In the genomic region with DNA sequence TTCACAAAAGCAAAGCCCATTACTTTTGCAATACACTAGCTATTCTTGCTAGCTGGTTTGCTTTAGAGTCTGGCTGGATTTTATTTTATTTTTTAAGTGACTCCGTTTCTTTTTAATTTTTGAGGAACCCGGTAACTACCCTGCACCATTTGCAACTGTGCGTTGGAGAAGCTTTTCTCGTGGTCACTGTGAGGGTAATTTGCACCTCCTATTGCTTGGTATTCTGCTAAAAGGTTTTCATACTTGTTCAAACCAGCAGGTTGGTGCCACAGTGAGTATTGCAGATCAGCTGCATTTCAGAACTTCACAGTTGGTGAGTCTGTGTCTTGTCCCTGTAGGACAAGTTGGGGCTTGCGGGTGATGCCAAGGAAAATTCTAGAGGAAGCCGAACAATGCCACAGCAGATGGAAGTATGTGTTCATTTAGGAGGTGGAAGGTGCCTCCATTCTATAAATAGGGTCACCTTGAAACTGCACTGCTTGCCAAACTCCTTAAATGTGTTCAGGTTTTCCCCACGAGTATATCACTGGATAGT, we compare ENCODE assay signal across 31 cellular contexts. TPM values are rescaled to one million over a fixed set of nuclear protein-coding genes. Genes with fewer than 3 reads are reported as not detected.
DNase-seq lines count a peak whose midpoint lies in the region; ATAC-seq and TF ChIP-seq lines count a peak whose summit lies in the region.
"Had no signal": no experiment of that assay in that cellular context is flagged by ENCODE, and none has a peak within 500 bp of the region (broad histone marks: within the 10 kb centered on the region; RNA-seq: fewer than 3 reads in every experiment).

No MANE protein-coding gene starts in this region.

- no peaks in the 10 kb centered on the region for H3K9me3 Mint-ChIP-seq in CD4-positive, alpha-beta T cell
- H3K9me3 Mint-ChIP-seq in GM23338 = no peaks in the 10 kb centered on the region
- H3K9me3 Mint-ChIP-seq: HFFc6 had no signal

- H3K27ac Mint-ChIP-seq in CD4-positive, alpha-beta T cell = peak overlapping the region; percentile 82
- H3K27ac Mint-ChIP-seq in GM23338 = no peak overlapping the region
- H3K27ac Mint-ChIP-seq in T-helper 17 cell = peak overlapping the region; percentile 88
- H3K27ac Mint-ChIP-seq: B cell, HFFc6 had no signal

- no peak for ATAC-seq in CD4-positive, alpha-beta T cell (ENCODE audit: poor library complexity)
- no peak for ATAC-seq in GM23338
- no peak for ATAC-seq in T-helper 17 cell
- ATAC-seq in foreskin keratinocyte = peak; percentile 60
- ATAC-seq: right cardiac atrium; stimulated activated naive CD8-positive, alpha-beta T cell treated with anti-CD3 and anti-CD28 coated beads, Interleukin-15, Interleukin-2, amounts not matched to agents 100 U/mL and 50 U/mL, for 24 hours had no signal

- no peak for DNase-seq in CD4-positive, alpha-beta T cell
- DNase-seq in GM23338 (ENCODE audit: low spot score) = no peak
- no peak for DNase-seq in T-helper 17 cell
- peak; percentile 85 to 93 for DNase-seq in foreskin keratinocyte
- no peak for DNase-seq in testis
- no peak for DNase-seq in esophagus squamous epithelium (lab: John Stamatoyannopoulos, UW)
- no peak for DNase-seq in NCI-H1092 (lab: John Stamatoyannopoulos, UW)
- DNase-seq: ACHN; activated CD4-positive, alpha-beta T cell treated with anti-CD3 and anti-CD28 coated beads, Interleukin-2, amount 50 U/mL, for 48 hours; activated T-cell treated with anti-CD3 and anti-CD28 coated beads, Interleukin-2, amount 50 U/mL, for 48 hours; amygdala; colonic mucosa; COR-L47; DMS79 treated with DMSO at 0.1 percent for 48 hours; effector CD4-positive, alpha-beta T cell; GOT3; HFFc6; hypothalamus; IMR-90; NCI-H1105; NCI-H1930; NCI-H524 treated with DMSO at 0.1 percent for 48 hours; OCI-M1; right cardiac atrium; stimulated activated CD4-positive, alpha-beta T cell treated with anti-CD3 and anti-CD28 coated beads, Interleukin-2, amount 100 ng/mL, for 24 hours; stimulated activated naive CD8-positive, alpha-beta T cell treated with anti-CD3 and anti-CD28 coated beads, Interleukin-15, Interleukin-2, amounts not matched to agents 100 U/mL and 50 U/mL, for 24 hours; uterus had no signal

- H3K36me3 Mint-ChIP-seq in CD4-positive, alpha-beta T cell (ENCODE audit: low read depth) = peaks cover 8% of the 10 kb centered on the region
- H3K36me3 Mint-ChIP-seq in GM23338 (ENCODE audit: low read depth) (no peaks in the 10 kb centered on the region), T-helper 17 cell (ENCODE audit: low read depth) (no peaks in the 10 kb centered on the region)

- H3K4me3 Mint-ChIP-seq in CD4-positive, alpha-beta T cell = peak overlapping the region; percentile 25
- H3K4me3 Mint-ChIP-seq in GM23338 (no peak overlapping the region), T-helper 17 cell (no peak overlapping the region)
- H3K4me3 Mint-ChIP-seq: B cell, HFFc6, neural crest cell had no signal

- no peak overlapping the region for H3K4me2 ChIP-seq in GM23338

- TF ChIP-seq POLR2A in testis (IDR thresholded peaks at IDR 0.05) = no peak
- no peak for TF ChIP-seq POLR2A in esophagus squamous epithelium (IDR thresholded peaks at IDR 0.05)

- 78 to 88% methylated on average over 7 of the region's 7 CpGs for WGBS in testis, 2 donors
- 63 to 69% methylated on average over 7 of the region's 7 CpGs for WGBS in esophagus squamous epithelium, 2 donors

- intact Hi-C loops in CD4-positive, alpha-beta T cell (cut with DNase I, micrococcal nuclease) = loop anchor here in 1 of 2 experiments (1.0 kb wide), 1 partner anchor 37 kb away; no protein-coding TSS in a partner anchor
- intact Hi-C loops in testis (cut with DNase I; ENCODE audit: low total_unique reads) = no loop called here
- intact Hi-C loops in esophagus squamous epithelium (cut with DNase I) = no loop called here

- peaks cover 53% of the 10 kb centered on the region for H3K4me1 Mint-ChIP-seq in CD4-positive, alpha-beta T cell (ENCODE audit: low read depth)
- H3K4me1 Mint-ChIP-seq in GM23338 (peaks cover 7% of the 10 kb centered on the region), T-helper 17 cell (peaks cover 39% of the 10 kb centered on the region)

- H3F3A ChIP-seq in GM23338 (replicated peaks; ENCODE audit: low read depth) = no peaks in the 10 kb centered on the region

- no peaks in the 10 kb centered on the region for H3K9me2 ChIP-seq in GM23338 (ENCODE audit: insufficient read depth)

- TF ChIP-seq CTCF in CD4-positive, alpha-beta T cell (IDR thresholded peaks at IDR 0.05) = no peak
- TF ChIP-seq CTCF in GM23338 (conservative IDR thresholded peaks at IDR 0.05; ENCODE audit: low read depth in 2 of 2) = no peak
- peak; percentile 15 for TF ChIP-seq CTCF in foreskin keratinocyte (conservative IDR thresholded peaks at IDR 0.05)
- TF ChIP-seq CTCF in testis (IDR thresholded peaks at IDR 0.05) = no peak
- peak in 1 of 6 experiments; percentile 11 for TF ChIP-seq CTCF in esophagus squamous epithelium (IDR thresholded peaks at IDR 0.05)

- no peaks in the 10 kb centered on the region for H4K20me1 ChIP-seq in GM23338 (replicated peaks; ENCODE audit: insufficient read depth)

- no peaks in the 10 kb centered on the region for H3K36me3 ChIP-seq in GM23338 (ENCODE audit: insufficient read depth)
- no peaks in the 10 kb centered on the region for H3K36me3 ChIP-seq in testis (ENCODE audit: low read depth, missing control alignments)
- H3K36me3 ChIP-seq in esophagus squamous epithelium = no peaks in the 10 kb centered on the region
- H3K36me3 ChIP-seq: colonic mucosa, thoracic aorta, uterus had no signal

- no peak overlapping the region for H3K27ac ChIP-seq in CD4-positive, alpha-beta T cell (ENCODE audit: low read depth, low read length)
- H3K27ac ChIP-seq in GM23338 (ENCODE audit: low read depth) (no peak overlapping the region), foreskin keratinocyte (no peak overlapping the region), testis (no peak overlapping the region), esophagus squamous epithelium (no peak overlapping the region)
- H3K27ac ChIP-seq: colonic mucosa, SK-N-MC, thoracic aorta, uterus had no signal

- H3K4me3 ChIP-seq in GM23338 = no peak overlapping the region
- no peak overlapping the region for H3K4me3 ChIP-seq in testis
- no peak overlapping the region for H3K4me3 ChIP-seq in esophagus squamous epithelium
- H3K4me3 ChIP-seq: colonic mucosa, SK-N-MC, thoracic aorta, uterus had no signal

- H3K27me3 ChIP-seq in CD4-positive, alpha-beta T cell (ENCODE audit: control insufficient read depth, insufficient read depth, low read length) = no peaks in the 10 kb centered on the region
- no peaks in the 10 kb centered on the region for H3K27me3 ChIP-seq in GM23338 (ENCODE audit: insufficient read depth)
- no peaks in the 10 kb centered on the region for H3K27me3 ChIP-seq in foreskin keratinocyte
- no peaks in the 10 kb centered on the region for H3K27me3 ChIP-seq in testis
- H3K27me3 ChIP-seq in esophagus squamous epithelium = no peaks in the 10 kb centered on the region
- H3K27me3 ChIP-seq: colonic mucosa, uterus had no signal

- CTCF ChIA-PET in CD4-positive, alpha-beta T cell (lab: Charles Lee) = no interaction called here

- POLR2A ChIA-PET in CD4-positive, alpha-beta T cell (lab: Charles Lee) = interaction anchor here (0.5 to 1.3 kb wide), 5 partner anchors 9 to 194 kb away, joined by 3 to 5 read pairs (median 4); no protein-coding TSS in a partner anchor

- H2AFZ ChIP-seq in GM23338 = peak overlapping the region; percentile 50; the same call in 1 of the 2 replicates

- H3K79me2 ChIP-seq in GM23338 (replicated peaks; ENCODE audit: insufficient read depth) = peaks cover under 1% of the 10 kb centered on the region; the same call in 1 of the 2 replicates

- H3K27me3 Mint-ChIP-seq in CD4-positive, alpha-beta T cell = no peaks in the 10 kb centered on the region
- H3K27me3 Mint-ChIP-seq in GM23338 (ENCODE audit: insufficient read depth, low read depth, poor library complexity) = peaks cover 2% of the 10 kb centered on the region
- H3K27me3 Mint-ChIP-seq in T-helper 17 cell = no peaks in the 10 kb centered on the region

- H3K4me1 ChIP-seq in GM23338 (ENCODE audit: insufficient read depth) (peaks cover 2% of the 10 kb centered on the region; the same call in 1 of the 2 replicates), foreskin keratinocyte (peaks cover 9% of the 10 kb centered on the region), testis (peaks cover 16% of the 10 kb centered on the region), esophagus squamous epithelium (peaks cover 0 to 22% (median 4%) of the 10 kb centered on the region in 3 donors)
- H3K4me1 ChIP-seq: colonic mucosa had no signal

- no peaks in the 10 kb centered on the region for H3K9me3 ChIP-seq in CD4-positive, alpha-beta T cell (ENCODE audit: control insufficient read depth, low read length)
- H3K9me3 ChIP-seq in T-helper 17 cell (ENCODE audit: control insufficient read depth, low read length, poor library complexity, severe bottlenecking) = no peaks in the 10 kb centered on the region
- no peaks in the 10 kb centered on the region for H3K9me3 ChIP-seq in testis
- no peaks in the 10 kb centered on the region for H3K9me3 ChIP-seq in esophagus squamous epithelium
- H3K9me3 ChIP-seq: colonic mucosa, thoracic aorta, uterus had no signal

RNA-seq across cellular contexts. Expression of gene NMT2, which starts 3.9 kb away (rescaled TPM):
- total RNA-seq in CD4-positive, alpha-beta T cell = 10 to 100 TPM; 23.4 to 28.1 TPM
- total RNA-seq in GM23338 (2014; rRNA removed; shearing (Covaris generic)) = 16.8 and 17.4 TPM in 2 replicates
- polyA plus RNA-seq in GM23338 (2016; fragmentation: Nextera tagmentation; extraction: Ambion mirVana) = 10.1 and 11.7 TPM in 2 replicates
- total RNA-seq in T-helper 17 cell = 10 to 100 TPM; 42.2 to 42.9 TPM
- total RNA-seq in foreskin keratinocyte = 14.5 and 16.5 TPM in 2 replicates
- polyA plus RNA-seq in foreskin keratinocyte = 9.2 and 10.4 TPM in 2 replicates
- 10 to 100 TPM; 56.6 to 68.3 TPM for total RNA-seq in testis
- polyA plus RNA-seq in testis (ENCODE audit: insufficient read depth, low read depth, low replicate concordance) = 35.8 TPM
- total RNA-seq in esophagus squamous epithelium = 10 to 100 TPM in 2 of 4 donors, 1 to 10 TPM in 2; 4.8 to 12.8 (median 7.8) TPM

Comparison
In these comparisons a context has a peak if more than half of its experiments do, and no peak if none do; other contexts are left out.
1. DNase-seq: peak in foreskin keratinocyte (2 of 2); none in CD4-positive, alpha-beta T cell (0 of 10), GM23338 (single experiment), T-helper 17 cell (0 of 3), testis (single experiment), esophagus squamous epithelium (single experiment) and NCI-H1092 (single experiment).